2 cellular contexts compared by ENCODE assay signal in the genomic region with DNA sequence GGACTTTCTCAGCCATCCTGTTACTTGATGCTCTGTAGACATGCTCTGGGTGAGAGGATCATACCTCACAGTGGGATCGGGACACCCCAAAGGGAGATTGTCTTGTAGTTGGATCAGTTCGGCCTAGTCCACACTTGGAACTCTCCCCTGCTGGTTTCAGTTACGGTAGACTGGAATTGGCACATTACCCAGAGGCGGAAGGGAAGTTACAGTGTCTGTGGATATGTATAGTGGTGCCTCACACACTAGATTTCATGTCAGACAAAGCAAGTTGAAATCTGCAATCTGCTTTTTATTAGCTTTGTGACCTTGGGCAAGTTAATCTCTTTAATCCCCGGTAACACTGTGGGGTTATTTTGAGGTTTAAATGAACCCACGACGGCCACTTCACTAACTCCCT.
TF ChIP-seq lines count a peak whose summit lies in the region.

No MANE protein-coding gene starts in this region.

TF ChIP-seq in IMR-90, 13 proteins besides CTCF, POLR2A, EP300 and RAD21 (continued from another document):
- TF ChIP-seq, protein P1, sequence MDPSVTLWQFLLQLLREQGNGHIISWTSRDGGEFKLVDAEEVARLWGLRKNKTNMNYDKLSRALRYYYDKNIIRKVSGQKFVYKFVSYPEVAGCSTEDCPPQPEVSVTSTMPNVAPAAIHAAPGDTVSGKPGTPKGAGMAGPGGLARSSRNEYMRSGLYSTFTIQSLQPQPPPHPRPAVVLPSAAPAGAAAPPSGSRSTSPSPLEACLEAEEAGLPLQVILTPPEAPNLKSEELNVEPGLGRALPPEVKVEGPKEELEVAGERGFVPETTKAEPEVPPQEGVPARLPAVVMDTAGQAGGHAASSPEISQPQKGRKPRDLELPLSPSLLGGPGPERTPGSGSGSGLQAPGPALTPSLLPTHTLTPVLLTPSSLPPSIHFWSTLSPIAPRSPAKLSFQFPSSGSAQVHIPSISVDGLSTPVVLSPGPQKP (IDR thresholded peaks at IDR 0.05; ENCODE audit: borderline replicate concordance, low read depth, low read length), result no peak
- TF ChIP-seq NFE2L2 (IDR thresholded peaks at IDR 0.05; ENCODE audit: low read depth, low read length) (no peak), BHLHE40 (IDR thresholded peaks at IDR 0.05; ENCODE audit: low read depth, low read length) (no peak), RCOR1 (IDR thresholded peaks at IDR 0.05; ENCODE audit: insufficient replicate concordance, low read length) (no peak), MAFK (IDR thresholded peaks at IDR 0.05; ENCODE audit: low read depth, low read length) (no peak), RFX5 (IDR thresholded peaks at IDR 0.05; ENCODE audit: low read depth, low read length) (no peak), FOS (IDR thresholded peaks at IDR 0.05; ENCODE audit: low read depth, low read length) (no peak), CHD1 (IDR thresholded peaks at IDR 0.05; ENCODE audit: low read depth, low read length) (no peak)

TF ChIP-seq in HEK293T, 16 proteins besides CTCF, POLR2A, EP300 and RAD21 (continued from another document):
- TF ChIP-seq, protein P2, sequence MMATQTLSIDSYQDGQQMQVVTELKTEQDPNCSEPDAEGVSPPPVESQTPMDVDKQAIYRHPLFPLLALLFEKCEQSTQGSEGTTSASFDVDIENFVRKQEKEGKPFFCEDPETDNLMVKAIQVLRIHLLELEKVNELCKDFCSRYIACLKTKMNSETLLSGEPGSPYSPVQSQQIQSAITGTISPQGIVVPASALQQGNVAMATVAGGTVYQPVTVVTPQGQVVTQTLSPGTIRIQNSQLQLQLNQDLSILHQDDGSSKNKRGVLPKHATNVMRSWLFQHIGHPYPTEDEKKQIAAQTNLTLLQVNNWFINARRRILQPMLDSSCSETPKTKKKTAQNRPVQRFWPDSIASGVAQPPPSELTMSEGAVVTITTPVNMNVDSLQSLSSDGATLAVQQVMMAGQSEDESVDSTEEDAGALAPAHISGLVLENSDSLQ (IDR thresholded peaks at IDR 0.05), result no peak
- TF ChIP-seq FOXK2 (IDR thresholded peaks at IDR 0.05) (no peak), ARNT (IDR thresholded peaks at IDR 0.05) (no peak), NFRKB (IDR thresholded peaks at IDR 0.05) (no peak), HDGF (IDR thresholded peaks at IDR 0.05; ENCODE audit: borderline replicate concordance) (no peak), TARDBP (IDR thresholded peaks at IDR 0.05) (no peak), BHLHE40 (IDR thresholded peaks at IDR 0.05; ENCODE audit: borderline replicate concordance) (no peak)
